Comparison of ENCODE assay signal across 9 cellular contexts in the genomic region with DNA sequence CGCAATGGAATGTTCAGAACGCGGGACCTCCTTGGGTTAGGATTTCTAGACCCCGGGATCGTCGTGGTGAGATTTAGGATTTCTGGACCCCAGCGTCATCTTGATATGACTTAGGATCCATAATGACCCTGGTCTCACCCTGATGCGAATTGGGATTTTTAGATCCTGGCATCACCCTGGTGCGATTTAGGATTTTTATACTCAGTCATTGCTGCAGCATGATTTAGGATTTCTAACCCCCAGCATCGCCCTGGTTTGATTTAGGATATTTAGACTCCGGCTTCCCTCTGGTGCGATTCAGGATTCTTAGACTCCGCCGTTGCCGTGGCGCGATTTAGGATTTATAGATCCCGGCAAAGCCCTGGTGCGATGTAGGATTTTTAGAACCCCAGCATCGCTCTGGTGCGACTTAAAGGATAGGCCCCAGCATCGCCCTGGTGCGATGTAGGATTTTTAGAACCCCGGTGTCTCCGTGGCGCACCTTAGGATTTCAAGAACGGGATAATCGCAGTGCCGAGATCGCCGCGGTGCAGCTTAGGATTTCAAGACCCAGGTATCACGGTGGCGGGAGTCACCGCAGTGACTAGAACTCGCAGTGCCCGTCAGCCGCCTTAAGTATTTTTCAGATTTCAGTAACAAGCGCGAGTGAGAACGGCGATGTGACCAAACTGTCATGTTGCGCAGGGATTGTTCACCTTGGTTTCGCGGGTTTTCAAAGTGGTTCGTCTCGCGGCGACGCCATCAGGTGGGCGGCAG. TPM values are rescaled to one million over a fixed set of nuclear protein-coding genes. Genes with fewer than 3 reads are reported as not detected.
DNase-seq lines count a peak whose midpoint lies in the region; ATAC-seq and TF ChIP-seq lines count a peak whose summit lies in the region.
"Had no signal": no experiment of that assay in that cellular context is flagged by ENCODE, and none has a peak within 500 bp of the region (broad histone marks: within the 10 kb centered on the region; RNA-seq: fewer than 3 reads in every experiment).

No MANE protein-coding gene starts in this region.

- H3K36me3 ChIP-seq in PC-9 (ENCODE audit: low read depth): 0 out of 2 replicates have a peak, but pooled peaks cover 9% of the 10 kb centered on the region
- peaks cover 0 to under 1% (median 0%) of the 10 kb centered on the region in 4 donors for H3K36me3 ChIP-seq in esophagus muscularis mucosa
- no peaks in the 10 kb centered on the region for H3K36me3 ChIP-seq in rectal smooth muscle tissue (ENCODE audit: control insufficient read depth, insufficient read depth, low read length)
- H3K36me3 ChIP-seq in OCI-LY7 (ENCODE audit: insufficient read depth, low read length): no peaks in the 10 kb centered on the region

- CTCF ChIA-PET in PC-9 (lab: Charles Lee) (no interaction called here), OCI-LY7 (lab: Charles Lee; ENCODE audit: unreplicated experiment) (no interaction called here)

- no peak for TF ChIP-seq POLR2A in esophagus muscularis mucosa (IDR thresholded peaks at IDR 0.05; ENCODE audit: low read depth)

- H4K20me1 ChIP-seq in PC-9 (ENCODE audit: insufficient read depth) (no peaks in the 10 kb centered on the region), OCI-LY7 (ENCODE audit: insufficient read depth, low read length) (no peaks in the 10 kb centered on the region)

- peak; percentile 11 for DNase-seq in EL
- DNase-seq in PC-9: no peak
- DNase-seq in esophagus muscularis mucosa (ENCODE audit: extremely low spot score): peak; percentile 82
- no peak for DNase-seq in OCI-LY7 (ENCODE audit: low spot score)
- DNase-seq in NCI-H2227 (lab: John Stamatoyannopoulos, UW; ENCODE audit: unreplicated experiment): no peak
- DNase-seq: NCI-H1092 had no signal

- H3K4me1 ChIP-seq in PC-9 (replicated peaks; ENCODE audit: insufficient read depth): no peaks in the 10 kb centered on the region
- peaks cover 11 to 33% (median 29%) of the 10 kb centered on the region in 4 donors for H3K4me1 ChIP-seq in esophagus muscularis mucosa
- peaks cover 5% of the 10 kb centered on the region for H3K4me1 ChIP-seq in rectal smooth muscle tissue (ENCODE audit: control insufficient read depth, insufficient read depth, low read length)
- no peaks in the 10 kb centered on the region for H3K4me1 ChIP-seq in OCI-LY7 (ENCODE audit: insufficient read depth, low read length, poor library complexity, severe bottlenecking)

- no peaks in the 10 kb centered on the region; the same call in 1 of the 2 replicates for H3F3A ChIP-seq in PC-9 (ENCODE audit: insufficient read depth, low read depth)

- H3K27me3 ChIP-seq in PC-9 (ENCODE audit: insufficient read depth, low read depth) (no peaks in the 10 kb centered on the region), esophagus muscularis mucosa (peaks cover 0 to 53% (median 8%) of the 10 kb centered on the region in 4 donors), rectal smooth muscle tissue (ENCODE audit: control insufficient read depth, insufficient read depth, low read length) (no peaks in the 10 kb centered on the region)

- H3K9me3 ChIP-seq in PC-9 (ENCODE audit: insufficient read depth, low read depth) (no peaks in the 10 kb centered on the region), esophagus muscularis mucosa (no peaks in the 10 kb centered on the region), OCI-LY7 (ENCODE audit: low read length) (no peaks in the 10 kb centered on the region)

- no TSS peak for BruUV-seq in PC-9 (replicated peaks; lab: Mats Ljungman, UMichigan)
- BruUV-seq in OCI-LY7 (replicated peaks; lab: Mats Ljungman, UMichigan): no TSS peak

- no peak overlapping the region for H3K9ac ChIP-seq in rectal smooth muscle tissue (ENCODE audit: low read length)

- H3K4me2 ChIP-seq in PC-9 (0 out of 2 replicates have a peak overlapping the region, but pooled peaks have one; percentile 25), OCI-LY7 (ENCODE audit: low read length) (no peak overlapping the region)

- H3K9me2 ChIP-seq in PC-9 (ENCODE audit: insufficient read depth) (no peaks in the 10 kb centered on the region), OCI-LY7 (ENCODE audit: insufficient read depth, low read length) (no peaks in the 10 kb centered on the region)

- no peak for TF ChIP-seq EP300 in esophagus muscularis mucosa (IDR thresholded peaks at IDR 0.05)

- H3K4me3 ChIP-seq in PC-9: no peak overlapping the region; the same call in 1 of the 2 replicates
- H3K4me3 ChIP-seq in esophagus muscularis mucosa: peak overlapping the region; percentile 37 to 53 (median 45)
- H3K4me3 ChIP-seq in rectal smooth muscle tissue (ENCODE audit: low read length): peak overlapping the region; percentile 64
- no peak overlapping the region for H3K4me3 ChIP-seq in OCI-LY7 (ENCODE audit: low read depth, low read length, poor library complexity, severe bottlenecking)

- no peak overlapping the region for H2AFZ ChIP-seq in PC-9
- no peak overlapping the region for H2AFZ ChIP-seq in OCI-LY7 (ENCODE audit: low read length)

- H3K27ac ChIP-seq in PC-9 (no peak overlapping the region), esophagus muscularis mucosa (replicated peaks in 1 of 4) (no peak overlapping the region), rectal smooth muscle tissue (ENCODE audit: low read depth, low read length) (no peak overlapping the region), OCI-LY7 (ENCODE audit: low read depth, low read length, poor library complexity, severe bottlenecking) (no peak overlapping the region)

- no peak for ATAC-seq in HG03039 (IDR thresholded peaks at IDR 0.05; ENCODE audit: unreplicated experiment)
- ATAC-seq in GM21423 (IDR thresholded peaks at IDR 0.05; ENCODE audit: unreplicated experiment): no peak

- intact Hi-C loops in PC-9 (cut with micrococcal nuclease; ENCODE audit: unreplicated experiment): no loop called here
- intact Hi-C loops in esophagus muscularis mucosa (cut with DNase I): no loop called here
- intact Hi-C loops in OCI-LY7 (cut with micrococcal nuclease; ENCODE audit: unreplicated experiment): no loop called here

- 60% methylated on average over 43 of the region's 51 CpGs for WGBS in esophagus muscularis mucosa

- H3K79me2 ChIP-seq in PC-9 (ENCODE audit: low read depth): peaks cover 31% of the 10 kb centered on the region
- H3K79me2 ChIP-seq in OCI-LY7 (ENCODE audit: insufficient read depth, low read depth, low read length): no peaks in the 10 kb centered on the region

- TF ChIP-seq CTCF in PC-9 (conservative IDR thresholded peaks at IDR 0.05) (no peak), esophagus muscularis mucosa (IDR thresholded peaks at IDR 0.05) (no peak), OCI-LY7 (conservative IDR thresholded peaks at IDR 0.05; ENCODE audit: low read length) (no peak)

- POLR2A ChIA-PET in PC-9 (lab: Charles Lee; ENCODE audit: unreplicated experiment) (no interaction called here), OCI-LY7 (lab: Charles Lee) (no interaction called here)

RNA-seq across cellular contexts. Expression of a gene that starts 0.8 kb away (rescaled TPM):
- total RNA-seq in PC-9 (2021): 41.7 and 76.9 TPM in 2 replicates
- 1 to 10 TPM; 2.6 to 4.6 (median 3.1) TPM for total RNA-seq in esophagus muscularis mucosa
- total RNA-seq in OCI-LY7 (2014; rRNA removed; shearing (Covaris generic)): 1.8 and 5.2 TPM in 2 replicates
- 1.2 and 1.5 TPM in 2 replicates for total RNA-seq in OCI-LY7 (2022)

RNA-seq across cellular contexts. Expression of a gene that starts 51.9 kb away (rescaled TPM):
- total RNA-seq in PC-9 (2021) (16.3 and 18.0 TPM in 2 replicates), esophagus muscularis mucosa (1 to 10 TPM in 3 of 4 donors, under 1 TPM in 1; 0.83 to 5.9 (median 2.8) TPM), OCI-LY7 (2022) (35.4 and 41.1 TPM in 2 replicates)
- total RNA-seq in OCI-LY7 (2014; rRNA removed; shearing (Covaris generic)): 19.6 and 25.6 TPM in 2 replicates

Comparison
In these comparisons a context has a peak if more than half of its experiments do, and no peak if none do; other contexts are left out.
1. DNase-seq: peak in EL (single experiment) and esophagus muscularis mucosa (single experiment); none in PC-9 (0 of 2), OCI-LY7 (single experiment) and NCI-H2227 (single experiment).
2. H3K4me3 ChIP-seq: peak in esophagus muscularis mucosa (4 of 4) and rectal smooth muscle tissue (single experiment); none in PC-9 (single experiment) and OCI-LY7 (single experiment).